In genomic region chr19:11243798-11244169, GRCh38 we compare ENCODE assay signal across 11 cellular contexts. TPM values are rescaled to one million over a fixed set of nuclear protein-coding genes. Genes with fewer than 3 reads are reported as not detected.
A peak's percentile ranks its signal among the peaks of the same experiment; 100 is the strongest.
DNase-seq lines count a peak whose midpoint lies in the region; ATAC-seq and TF ChIP-seq lines count a peak whose summit lies in the region.
"Had no signal": no experiment of that assay in that cellular context is flagged by ENCODE, and none has a peak within 500 bp of the region (broad histone marks: within the 10 kb centered on the region; RNA-seq: fewer than 3 reads in every experiment).

No MANE protein-coding gene starts in this region.

- H3K27ac Mint-ChIP-seq in activated naive CD8-positive, alpha-beta T cell treated with anti-CD3 and anti-CD28 coated beads, Interleukin-2, amount 10 ng/mL, durations not matched to agents 7 days and 5 days: no peak overlapping the region
- no peak overlapping the region for H3K27ac Mint-ChIP-seq in activated naive CD8-positive, alpha-beta T cell treated with anti-CD3 and anti-CD28 coated beads for 36 hours
- peak overlapping the region; percentile 33 for H3K27ac Mint-ChIP-seq in type B pancreatic cell
- H3K27ac Mint-ChIP-seq: activated T-helper 1 cell treated with anti-CD3 and anti-CD28 coated beads, Interleukin-12 subunit alpha, Interleukin-12 subunit beta, Interleukin-2, Interleukin-4 antibody, amounts not matched to agents 30 ng/mL and 10 ng/mL and 1 ng/mL, durations not matched to agents 14 hours and 24 hours and 36 hours; progenitor cell of endocrine pancreas had no signal

- no peak overlapping the region for H3K4ac ChIP-seq in mesendoderm (ENCODE audit: low read depth, low read length)

- H3K27me3 ChIP-seq in colonic mucosa: no peaks in the 10 kb centered on the region
- no peaks in the 10 kb centered on the region for H3K27me3 ChIP-seq in mesendoderm (ENCODE audit: insufficient read depth, low read length, poor library complexity)

- H3K18ac ChIP-seq in mesendoderm (ENCODE audit: low read length): no peak overlapping the region

- POLR2A ChIA-PET in activated naive CD8-positive, alpha-beta T cell treated with anti-CD3 and anti-CD28 coated beads, Interleukin-2, amount 10 ng/mL, durations not matched to agents 7 days and 5 days (lab: Charles Lee): interaction anchor here (0.6 kb wide), 1 partner anchor 199 kb away, joined by 4 read pairs; no protein-coding TSS in a partner anchor

- H2BK5ac ChIP-seq in mesendoderm (ENCODE audit: low read length): no peak overlapping the region

- peak overlapping the region; percentile 34 for H3K27ac ChIP-seq in colonic mucosa
- H3K27ac ChIP-seq in mesendoderm (ENCODE audit: low read depth, low read length): no peak overlapping the region

- no CpG with 5 or more reads among the region's 7 CpGs for WGBS in mesendoderm (ENCODE audit: extremely low coverage, insufficient coverage, low lambda C conversion rate)

- H2BK120ac ChIP-seq in mesendoderm (ENCODE audit: low read depth, low read length): no peak overlapping the region

- no peaks in the 10 kb centered on the region for H3K36me3 Mint-ChIP-seq in activated naive CD8-positive, alpha-beta T cell treated with anti-CD3 and anti-CD28 coated beads, Interleukin-2, amount 10 ng/mL, durations not matched to agents 7 days and 5 days
- H3K36me3 Mint-ChIP-seq in activated naive CD8-positive, alpha-beta T cell treated with anti-CD3 and anti-CD28 coated beads for 36 hours: no peaks in the 10 kb centered on the region
- H3K36me3 Mint-ChIP-seq in type B pancreatic cell: peaks cover 7% of the 10 kb centered on the region

- no peak overlapping the region for H3K23ac ChIP-seq in mesendoderm (ENCODE audit: low read length)

- no peaks in the 10 kb centered on the region for H3K79me2 ChIP-seq in mesendoderm (ENCODE audit: control insufficient read depth, insufficient read depth, low read length)

- no peak for DNase-seq in activated naive CD8-positive, alpha-beta T cell treated with anti-CD3 and anti-CD28 coated beads, Interleukin-2, amount 10 ng/mL, durations not matched to agents 7 days and 5 days
- no peak for DNase-seq in activated naive CD8-positive, alpha-beta T cell treated with anti-CD3 and anti-CD28 coated beads for 36 hours
- no peak for DNase-seq in colonic mucosa
- no peak for DNase-seq in mesendoderm
- no peak for DNase-seq in type B pancreatic cell (ENCODE audit: extremely low spot score, unreplicated experiment)
- no peak for DNase-seq in NCI-H82 treated with DMSO at 0.1 percent for 48 hours (lab: John Stamatoyannopoulos, UW; ENCODE audit: unreplicated experiment)
- DNase-seq in SIG-M5 (lab: John Stamatoyannopoulos, UW): no peak

- TF ChIP-seq CTCF in colonic mucosa (IDR thresholded peaks at IDR 0.05) (no peak), type B pancreatic cell (conservative IDR thresholded peaks at IDR 0.05) (no peak)

- intact Hi-C loops in colonic mucosa (cut with DNase I): no loop called here

- no peak overlapping the region for H3K9ac ChIP-seq in colonic mucosa (ENCODE audit: low read depth in 2 of 2, low read length in 2 of 2)
- peak overlapping the region; percentile 53 for H3K9ac ChIP-seq in mesendoderm (ENCODE audit: low read length)

- no peak overlapping the region for H4K8ac ChIP-seq in mesendoderm (ENCODE audit: low read depth, low read length)

- no peaks in the 10 kb centered on the region for H3K9me3 ChIP-seq in colonic mucosa

- H3K56ac ChIP-seq in mesendoderm (ENCODE audit: low read length): peak overlapping the region; percentile 67

- H3K4me1 ChIP-seq in colonic mucosa: no peaks in the 10 kb centered on the region
- no peaks in the 10 kb centered on the region for H3K4me1 ChIP-seq in mesendoderm (ENCODE audit: control insufficient read depth, low read depth, low read length)

- no peak overlapping the region for H4K5ac ChIP-seq in mesendoderm (ENCODE audit: low read length)

- no peak overlapping the region for H3K4me2 ChIP-seq in mesendoderm (ENCODE audit: low read length)

- H3K4me3 ChIP-seq in colonic mucosa (no peak overlapping the region), mesendoderm (ENCODE audit: low read length) (no peak overlapping the region)

- peak overlapping the region; percentile 49 for H3K4me3 Mint-ChIP-seq in activated naive CD8-positive, alpha-beta T cell treated with anti-CD3 and anti-CD28 coated beads, Interleukin-2, amount 10 ng/mL, durations not matched to agents 7 days and 5 days
- H3K4me3 Mint-ChIP-seq in activated naive CD8-positive, alpha-beta T cell treated with anti-CD3 and anti-CD28 coated beads for 36 hours: no peak overlapping the region
- H3K4me3 Mint-ChIP-seq in type B pancreatic cell: peak overlapping the region; percentile 46
- H3K4me3 Mint-ChIP-seq: activated T-helper 1 cell treated with anti-CD3 and anti-CD28 coated beads, Interleukin-12 subunit alpha, Interleukin-12 subunit beta, Interleukin-2, Interleukin-4 antibody, amounts not matched to agents 30 ng/mL and 10 ng/mL and 1 ng/mL, durations not matched to agents 14 hours and 24 hours and 36 hours had no signal

- no peaks in the 10 kb centered on the region for H3K9me3 Mint-ChIP-seq in activated naive CD8-positive, alpha-beta T cell treated with anti-CD3 and anti-CD28 coated beads, Interleukin-2, amount 10 ng/mL, durations not matched to agents 7 days and 5 days
- peaks cover 3% of the 10 kb centered on the region for H3K9me3 Mint-ChIP-seq in activated naive CD8-positive, alpha-beta T cell treated with anti-CD3 and anti-CD28 coated beads for 36 hours
- H3K9me3 Mint-ChIP-seq in type B pancreatic cell: no peaks in the 10 kb centered on the region

- H2AK5ac ChIP-seq in mesendoderm (ENCODE audit: low read length): no peak overlapping the region

- H3K4me1 Mint-ChIP-seq in activated naive CD8-positive, alpha-beta T cell treated with anti-CD3 and anti-CD28 coated beads, Interleukin-2, amount 10 ng/mL, durations not matched to agents 7 days and 5 days: peaks cover 3% of the 10 kb centered on the region
- H3K4me1 Mint-ChIP-seq in activated naive CD8-positive, alpha-beta T cell treated with anti-CD3 and anti-CD28 coated beads for 36 hours: no peaks in the 10 kb centered on the region
- H3K4me1 Mint-ChIP-seq in type B pancreatic cell (ENCODE audit: unreplicated experiment): peaks cover 17% of the 10 kb centered on the region

- no peak overlapping the region for H2BK15ac ChIP-seq in mesendoderm (replicated peaks; ENCODE audit: low read depth)

- no peaks in the 10 kb centered on the region for H3K79me1 ChIP-seq in mesendoderm (ENCODE audit: low read length)

- H3K27me3 Mint-ChIP-seq in activated naive CD8-positive, alpha-beta T cell treated with anti-CD3 and anti-CD28 coated beads, Interleukin-2, amount 10 ng/mL, durations not matched to agents 7 days and 5 days: peaks cover 8% of the 10 kb centered on the region
- peaks cover 31% of the 10 kb centered on the region for H3K27me3 Mint-ChIP-seq in activated naive CD8-positive, alpha-beta T cell treated with anti-CD3 and anti-CD28 coated beads for 36 hours
- H3K27me3 Mint-ChIP-seq in type B pancreatic cell: no peaks in the 10 kb centered on the region
- H3K27me3 Mint-ChIP-seq: progenitor cell of endocrine pancreas had no signal

- H3K36me3 ChIP-seq in colonic mucosa (no peaks in the 10 kb centered on the region), mesendoderm (ENCODE audit: control insufficient read depth, insufficient read depth, low read length) (no peaks in the 10 kb centered on the region)

- no peak for ATAC-seq in activated naive CD8-positive, alpha-beta T cell treated with anti-CD3 and anti-CD28 coated beads, Interleukin-2, amount 10 ng/mL, durations not matched to agents 7 days and 5 days (ENCODE audit: low read depth)
- no peak for ATAC-seq in GM21381 (IDR thresholded peaks at IDR 0.05; ENCODE audit: unreplicated experiment)

RNA-seq across cellular contexts. Expression of gene ANGPTL8, which starts 4.4 kb away (rescaled TPM):
- not detected for total RNA-seq in activated naive CD8-positive, alpha-beta T cell treated with anti-CD3 and anti-CD28 coated beads, Interleukin-2, amount 10 ng/mL, durations not matched to agents 7 days and 5 days
- not detected for total RNA-seq in activated naive CD8-positive, alpha-beta T cell treated with anti-CD3 and anti-CD28 coated beads for 36 hours
- total RNA-seq in colonic mucosa (not detected), type B pancreatic cell (ENCODE audit: low replicate concordance) (not detected in 2 replicates)
- not detected for polyA plus RNA-seq in mesendoderm (2013, experiment 1 of 2)
- not detected for polyA plus RNA-seq in mesendoderm (2013, experiment 2 of 2)
- total RNA-seq: activated T-helper 1 cell treated with anti-CD3 and anti-CD28 coated beads, Interleukin-12 subunit alpha, Interleukin-12 subunit beta, Interleukin-2, Interleukin-4 antibody, amounts not matched to agents 30 ng/mL and 10 ng/mL and 1 ng/mL, durations not matched to agents 14 hours and 24 hours and 36 hours; kidney epithelial cell; progenitor cell of endocrine pancreas had no signal

RNA-seq across cellular contexts. Expression of gene DOCK6, which starts 18.5 kb away (rescaled TPM):
- under 1 TPM; 0.43 to 0.72 TPM for total RNA-seq in activated naive CD8-positive, alpha-beta T cell treated with anti-CD3 and anti-CD28 coated beads, Interleukin-2, amount 10 ng/mL, durations not matched to agents 7 days and 5 days
- total RNA-seq in activated naive CD8-positive, alpha-beta T cell treated with anti-CD3 and anti-CD28 coated beads for 36 hours: 1 to 10 TPM; 3.3 to 4.8 TPM
- total RNA-seq in colonic mucosa: 10 to 100 TPM; 45.9 to 86.0 TPM
- polyA plus RNA-seq in mesendoderm (2013, experiment 1 of 2): 15.1 TPM
- 15.3 TPM for polyA plus RNA-seq in mesendoderm (2013, experiment 2 of 2)
- total RNA-seq in type B pancreatic cell (ENCODE audit: low replicate concordance): 43.6 and 58.9 TPM in 2 replicates

RNA-seq across cellular contexts. Expression of gene KANK2, which starts 46.4 kb away (rescaled TPM):
- total RNA-seq in activated naive CD8-positive, alpha-beta T cell treated with anti-CD3 and anti-CD28 coated beads, Interleukin-2, amount 10 ng/mL, durations not matched to agents 7 days and 5 days: 1 to 10 TPM; 5.3 to 7.9 TPM
- total RNA-seq in activated naive CD8-positive, alpha-beta T cell treated with anti-CD3 and anti-CD28 coated beads for 36 hours: 1 to 10 TPM in 1 of 2 experiments, under 1 TPM in 1; 0.98 to 1.8 TPM
- total RNA-seq in colonic mucosa (10 to 100 TPM; 44.1 to 87.8 TPM), type B pancreatic cell (ENCODE audit: low replicate concordance) (17.6 and 55.3 TPM in 2 replicates)
- polyA plus RNA-seq in mesendoderm (2013, experiment 1 of 2): 35.4 TPM
- polyA plus RNA-seq in mesendoderm (2013, experiment 2 of 2): 33.2 TPM

RNA-seq across cellular contexts. Expression of gene TSPAN16, which starts 52.2 kb away (rescaled TPM):
- not detected for total RNA-seq in activated naive CD8-positive, alpha-beta T cell treated with anti-CD3 and anti-CD28 coated beads, Interleukin-2, amount 10 ng/mL, durations not matched to agents 7 days and 5 days
- not detected for total RNA-seq in activated naive CD8-positive, alpha-beta T cell treated with anti-CD3 and anti-CD28 coated beads for 36 hours
- total RNA-seq in colonic mucosa (not detected), type B pancreatic cell (ENCODE audit: low replicate concordance) (not detected in 2 replicates)
- polyA plus RNA-seq in mesendoderm (2013, experiment 1 of 2): not detected
- polyA plus RNA-seq in mesendoderm (2013, experiment 2 of 2): not detected
- total RNA-seq: activated T-helper 1 cell treated with anti-CD3 and anti-CD28 coated beads, Interleukin-12 subunit alpha, Interleukin-12 subunit beta, Interleukin-2, Interleukin-4 antibody, amounts not matched to agents 30 ng/mL and 10 ng/mL and 1 ng/mL, durations not matched to agents 14 hours and 24 hours and 36 hours; kidney epithelial cell; progenitor cell of endocrine pancreas had no signal
